1 cellular context compared by ENCODE assay signal in genomic region chr14:69701857-69702256, GRCh38.
TF ChIP-seq lines count a peak whose summit lies in the region.

No MANE protein-coding gene starts in this region.

TF ChIP-seq in GM23338, 12 proteins besides CTCF, POLR2A, EP300 and RAD21 (continued from another document):
- TF ChIP-seq ZNF462 (CRISPR knock-in tag; IDR thresholded peaks at IDR 0.05), result no peak
- TF ChIP-seq POLR2AphosphoS5 (IDR thresholded peaks at IDR 0.05; ENCODE audit: low read depth), result no peak
- TF ChIP-seq ETS1 (IDR thresholded peaks at IDR 0.05), result no peak
- no peak for TF ChIP-seq ZNF331 (CRISPR knock-in tag; IDR thresholded peaks at IDR 0.05; ENCODE audit: low read depth)
